14 cellular contexts compared by ENCODE assay signal in genomic region chr17:199806-200603, GRCh38. TPM values are rescaled to one million over a fixed set of nuclear protein-coding genes. Genes with fewer than 3 reads are reported as not detected.
DNase-seq lines count a peak whose midpoint lies in the region; ATAC-seq lines count a peak whose summit lies in the region.
"Had no signal": no experiment of that assay in that cellular context is flagged by ENCODE, and none has a peak within 500 bp of the region (broad histone marks: within the 10 kb centered on the region; RNA-seq: fewer than 3 reads in every experiment).

No MANE protein-coding gene starts in this region.

- no peaks in the 10 kb centered on the region for H3K9me3 Mint-ChIP-seq in activated naive CD8-positive, alpha-beta T cell treated with anti-CD3 and anti-CD28 coated beads, Interleukin-2, amount 10 ng/mL, durations not matched to agents 7 days and 5 days
- no peaks in the 10 kb centered on the region for H3K9me3 Mint-ChIP-seq in activated naive CD8-positive, alpha-beta T cell treated with anti-CD3 and anti-CD28 coated beads for 36 hours
- no peaks in the 10 kb centered on the region for H3K9me3 Mint-ChIP-seq in activated CD4-positive, alpha-beta memory T cell treated with anti-CD3 and anti-CD28 coated beads, Interleukin-2, amount 10 ng/mL, durations not matched to agents 7 days and 5 days

- H3K9ac ChIP-seq in mucosa of stomach (ENCODE audit: low read length): peak overlapping the region; percentile 47

- no peak overlapping the region for H3K4me3 ChIP-seq in mucosa of stomach (ENCODE audit: low read length)
- H3K4me3 ChIP-seq: SJSA1 had no signal

- POLR2A ChIA-PET in activated naive CD8-positive, alpha-beta T cell treated with anti-CD3 and anti-CD28 coated beads, Interleukin-2, amount 10 ng/mL, durations not matched to agents 7 days and 5 days (lab: Charles Lee): no interaction called here
- POLR2A ChIA-PET in activated CD4-positive, alpha-beta memory T cell treated with anti-CD3 and anti-CD28 coated beads, Interleukin-2, amount 10 ng/mL, durations not matched to agents 7 days and 5 days (lab: Charles Lee): no interaction called here

- H3K4me3 Mint-ChIP-seq in activated naive CD8-positive, alpha-beta T cell treated with anti-CD3 and anti-CD28 coated beads, Interleukin-2, amount 10 ng/mL, durations not matched to agents 7 days and 5 days: no peak overlapping the region
- no peak overlapping the region for H3K4me3 Mint-ChIP-seq in activated naive CD8-positive, alpha-beta T cell treated with anti-CD3 and anti-CD28 coated beads for 36 hours
- H3K4me3 Mint-ChIP-seq in activated CD4-positive, alpha-beta memory T cell treated with anti-CD3 and anti-CD28 coated beads, Interleukin-2, amount 10 ng/mL, durations not matched to agents 7 days and 5 days: no peak overlapping the region

- DNase-seq in activated naive CD8-positive, alpha-beta T cell treated with anti-CD3 and anti-CD28 coated beads, Interleukin-2, amount 10 ng/mL, durations not matched to agents 7 days and 5 days: no peak
- no peak for DNase-seq in activated naive CD8-positive, alpha-beta T cell treated with anti-CD3 and anti-CD28 coated beads for 36 hours
- DNase-seq in glomerular endothelial cell (ENCODE audit: extremely low read depth, low read depth, low spot score) (peak; percentile 45), CD1c-positive myeloid dendritic cell (ENCODE audit: extremely low spot score) (no peak), GOT3 (lab: John Stamatoyannopoulos, UW) (no peak), COLO668 (lab: John Stamatoyannopoulos, UW; ENCODE audit: unreplicated experiment) (no peak)
- DNase-seq in activated CD4-positive, alpha-beta memory T cell treated with anti-CD3 and anti-CD28 coated beads, Interleukin-2, amount 10 ng/mL, durations not matched to agents 7 days and 5 days: no peak
- DNase-seq: activated CD8-positive, alpha-beta memory T cell treated with anti-CD3 and anti-CD28 coated beads, Interleukin-2, amount 50 U/mL, for 48 hours; stimulated activated CD4-positive, alpha-beta T cell treated with anti-CD3 and anti-CD28 coated beads, Interleukin-4, amount 100 ng/mL, for 24 hours had no signal

- no peaks in the 10 kb centered on the region for H3K4me1 Mint-ChIP-seq in activated naive CD8-positive, alpha-beta T cell treated with anti-CD3 and anti-CD28 coated beads, Interleukin-2, amount 10 ng/mL, durations not matched to agents 7 days and 5 days
- no peaks in the 10 kb centered on the region for H3K4me1 Mint-ChIP-seq in activated naive CD8-positive, alpha-beta T cell treated with anti-CD3 and anti-CD28 coated beads for 36 hours
- H3K4me1 Mint-ChIP-seq in activated CD4-positive, alpha-beta memory T cell treated with anti-CD3 and anti-CD28 coated beads, Interleukin-2, amount 10 ng/mL, durations not matched to agents 7 days and 5 days: no peaks in the 10 kb centered on the region

- ATAC-seq in activated naive CD8-positive, alpha-beta T cell treated with anti-CD3 and anti-CD28 coated beads, Interleukin-2, amount 10 ng/mL, durations not matched to agents 7 days and 5 days (ENCODE audit: low read depth): no peak

- no peaks in the 10 kb centered on the region for H3K27me3 Mint-ChIP-seq in activated naive CD8-positive, alpha-beta T cell treated with anti-CD3 and anti-CD28 coated beads, Interleukin-2, amount 10 ng/mL, durations not matched to agents 7 days and 5 days
- H3K27me3 Mint-ChIP-seq in activated naive CD8-positive, alpha-beta T cell treated with anti-CD3 and anti-CD28 coated beads for 36 hours: peaks cover 22% of the 10 kb centered on the region
- peaks cover 7% of the 10 kb centered on the region for H3K27me3 Mint-ChIP-seq in activated CD4-positive, alpha-beta memory T cell treated with anti-CD3 and anti-CD28 coated beads, Interleukin-2, amount 10 ng/mL, durations not matched to agents 7 days and 5 days

- no peaks in the 10 kb centered on the region for H3K9me3 ChIP-seq in mucosa of stomach (ENCODE audit: control insufficient read depth, low read length)
- H3K9me3 ChIP-seq: neutrophil, SJSA1 had no signal

- CTCF ChIA-PET in activated CD4-positive, alpha-beta memory T cell treated with anti-CD3 and anti-CD28 coated beads, Interleukin-2, amount 10 ng/mL, durations not matched to agents 7 days and 5 days (lab: Charles Lee): no interaction called here

- no peaks in the 10 kb centered on the region for H3K36me3 ChIP-seq in mucosa of stomach (ENCODE audit: control insufficient read depth, insufficient read depth, low read length)
- H3K36me3 ChIP-seq: neutrophil, SJSA1, WERI-Rb-1 had no signal

- H3K36me3 Mint-ChIP-seq in activated naive CD8-positive, alpha-beta T cell treated with anti-CD3 and anti-CD28 coated beads, Interleukin-2, amount 10 ng/mL, durations not matched to agents 7 days and 5 days: no peaks in the 10 kb centered on the region
- H3K36me3 Mint-ChIP-seq in activated naive CD8-positive, alpha-beta T cell treated with anti-CD3 and anti-CD28 coated beads for 36 hours: no peaks in the 10 kb centered on the region
- H3K36me3 Mint-ChIP-seq in activated CD4-positive, alpha-beta memory T cell treated with anti-CD3 and anti-CD28 coated beads, Interleukin-2, amount 10 ng/mL, durations not matched to agents 7 days and 5 days (ENCODE audit: low read depth): no peaks in the 10 kb centered on the region

- H3K4me1 ChIP-seq in mucosa of stomach (ENCODE audit: control insufficient read depth, insufficient read depth, low read length): peaks cover 22% of the 10 kb centered on the region
- H3K4me1 ChIP-seq: SJSA1 had no signal

- peak overlapping the region; percentile 4 for H3K27ac Mint-ChIP-seq in activated naive CD8-positive, alpha-beta T cell treated with anti-CD3 and anti-CD28 coated beads, Interleukin-2, amount 10 ng/mL, durations not matched to agents 7 days and 5 days
- H3K27ac Mint-ChIP-seq in activated naive CD8-positive, alpha-beta T cell treated with anti-CD3 and anti-CD28 coated beads for 36 hours: no peak overlapping the region
- H3K27ac Mint-ChIP-seq in activated CD4-positive, alpha-beta memory T cell treated with anti-CD3 and anti-CD28 coated beads, Interleukin-2, amount 10 ng/mL, durations not matched to agents 7 days and 5 days: no peak overlapping the region

- H3K27me3 ChIP-seq in mucosa of stomach (ENCODE audit: control insufficient read depth, insufficient read depth, low read length): peaks cover 23% of the 10 kb centered on the region
- H3K27me3 ChIP-seq: SJSA1 had no signal

RNA-seq across cellular contexts. Expression of gene DOC2B, which starts 18.6 kb away (rescaled TPM):
- not detected for total RNA-seq in activated naive CD8-positive, alpha-beta T cell treated with anti-CD3 and anti-CD28 coated beads, Interleukin-2, amount 10 ng/mL, durations not matched to agents 7 days and 5 days
- under 1 TPM; 0.06 to 0.08 TPM for total RNA-seq in activated naive CD8-positive, alpha-beta T cell treated with anti-CD3 and anti-CD28 coated beads for 36 hours
- 9.5 and 19.4 TPM in 2 replicates for total RNA-seq in glomerular endothelial cell
- not detected for total RNA-seq in activated CD4-positive, alpha-beta memory T cell treated with anti-CD3 and anti-CD28 coated beads, Interleukin-2, amount 10 ng/mL, durations not matched to agents 7 days and 5 days
- total RNA-seq: LHCN-M2, SJSA1 had no signal
